Comparison of ENCODE assay signal across 3 cellular contexts in the genomic region with DNA sequence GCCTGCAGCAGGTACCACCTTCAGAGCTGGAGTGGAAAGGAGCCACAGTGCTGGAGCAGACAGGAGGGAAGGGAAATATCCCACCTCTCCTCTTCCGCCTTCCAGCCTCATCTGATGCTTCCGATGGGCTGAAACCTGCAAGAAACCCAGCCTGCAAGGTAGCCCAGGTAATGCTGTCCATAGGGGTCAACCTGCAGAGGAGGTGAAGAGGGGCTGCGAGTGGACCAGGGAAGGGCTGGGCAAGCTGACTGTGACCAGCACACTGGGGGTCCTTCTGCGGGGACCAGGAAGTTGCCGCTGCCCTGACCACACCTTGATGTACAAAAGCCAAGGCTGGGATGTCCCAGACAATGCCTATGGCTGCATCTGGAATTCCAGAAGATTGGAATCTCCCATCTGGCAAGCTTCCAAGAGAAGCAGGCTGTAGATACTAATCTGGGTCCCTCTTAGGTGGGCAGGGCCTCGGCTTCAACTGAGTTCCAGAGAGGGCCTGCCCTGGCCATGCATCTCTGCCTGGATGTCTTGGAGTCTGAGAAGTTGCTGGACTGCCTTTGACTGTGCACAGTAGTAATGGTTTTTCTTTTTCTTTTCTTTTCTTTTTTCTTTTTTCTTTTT.
TF ChIP-seq lines count a peak whose summit lies in the region.

No MANE protein-coding gene starts in this region.

TF ChIP-seq in SK-N-SH, 30 proteins besides CTCF, POLR2A, EP300 and RAD21:
- no peak for TF ChIP-seq GABPA (IDR thresholded peaks at IDR 0.05; ENCODE audit: low read depth)
- TF ChIP-seq NFIC (IDR thresholded peaks at IDR 0.05; ENCODE audit: borderline replicate concordance) = peak; percentile 65
- TF ChIP-seq RXRA (IDR thresholded peaks at IDR 0.05; ENCODE audit: borderline replicate concordance, low read depth) = no peak
- no peak for TF ChIP-seq NRF1 (IDR thresholded peaks at IDR 0.05; ENCODE audit: low read depth, low read length)
- TF ChIP-seq RCOR1 (IDR thresholded peaks at IDR 0.05; ENCODE audit: low read length) = no peak
- TF ChIP-seq POLR2AphosphoS5 (IDR thresholded peaks at IDR 0.05; ENCODE audit: low read depth, low read length) = no peak
- TF ChIP-seq FOXM1 (IDR thresholded peaks at IDR 0.05; ENCODE audit: low read depth) = no peak

TF ChIP-seq in SK-N-SH treated with all-trans-retinoic acid at 6 μM for 48 hours, 23 proteins besides CTCF, POLR2A, EP300 and RAD21:
- TF ChIP-seq ZC3H10 (CRISPR knock-in tag; IDR thresholded peaks at IDR 0.05) (no peak), ISL1 (CRISPR knock-in tag; IDR thresholded peaks at IDR 0.05) (no peak), OSR1 (CRISPR knock-in tag; IDR thresholded peaks at IDR 0.05) (no peak), SNAI2 (CRISPR knock-in tag; IDR thresholded peaks at IDR 0.05) (no peak), BACH2 (CRISPR knock-in tag; IDR thresholded peaks at IDR 0.05; ENCODE audit: borderline replicate concordance) (no peak), ARNTL (CRISPR knock-in tag; IDR thresholded peaks at IDR 0.05; ENCODE audit: borderline replicate concordance, low read depth) (no peak), GLIS3 (CRISPR knock-in tag; IDR thresholded peaks at IDR 0.05) (no peak), ZFP30 (CRISPR knock-in tag; IDR thresholded peaks at IDR 0.05) (no peak), ZNF565 (CRISPR knock-in tag; conservative IDR thresholded peaks at IDR 0.05; ENCODE audit: low read depth) (no peak), TOX (CRISPR knock-in tag; IDR thresholded peaks at IDR 0.05; ENCODE audit: borderline replicate concordance) (no peak), ZFP3 (CRISPR knock-in tag; IDR thresholded peaks at IDR 0.05) (no peak), ZNF70 (CRISPR knock-in tag; IDR thresholded peaks at IDR 0.05) (no peak), RARB (CRISPR knock-in tag; IDR thresholded peaks at IDR 0.05) (no peak), PPARA (CRISPR knock-in tag; IDR thresholded peaks at IDR 0.05; ENCODE audit: borderline replicate concordance) (no peak), TCF4 (CRISPR knock-in tag; IDR thresholded peaks at IDR 0.05; ENCODE audit: borderline replicate concordance) (no peak)
- TF ChIP-seq, protein P1, sequence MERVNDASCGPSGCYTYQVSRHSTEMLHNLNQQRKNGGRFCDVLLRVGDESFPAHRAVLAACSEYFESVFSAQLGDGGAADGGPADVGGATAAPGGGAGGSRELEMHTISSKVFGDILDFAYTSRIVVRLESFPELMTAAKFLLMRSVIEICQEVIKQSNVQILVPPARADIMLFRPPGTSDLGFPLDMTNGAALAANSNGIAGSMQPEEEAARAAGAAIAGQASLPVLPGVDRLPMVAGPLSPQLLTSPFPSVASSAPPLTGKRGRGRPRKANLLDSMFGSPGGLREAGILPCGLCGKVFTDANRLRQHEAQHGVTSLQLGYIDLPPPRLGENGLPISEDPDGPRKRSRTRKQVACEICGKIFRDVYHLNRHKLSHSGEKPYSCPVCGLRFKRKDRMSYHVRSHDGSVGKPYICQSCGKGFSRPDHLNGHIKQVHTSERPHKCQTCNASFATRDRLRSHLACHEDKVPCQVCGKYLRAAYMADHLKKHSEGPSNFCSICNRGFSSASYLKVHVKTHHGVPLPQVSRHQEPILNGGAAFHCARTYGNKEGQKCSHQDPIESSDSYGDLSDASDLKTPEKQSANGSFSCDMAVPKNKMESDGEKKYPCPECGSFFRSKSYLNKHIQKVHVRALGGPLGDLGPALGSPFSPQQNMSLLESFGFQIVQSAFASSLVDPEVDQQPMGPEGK (CRISPR knock-in tag; IDR thresholded peaks at IDR 0.05; ENCODE audit: borderline replicate concordance) = no peak
- TF ChIP-seq, protein P2, sequence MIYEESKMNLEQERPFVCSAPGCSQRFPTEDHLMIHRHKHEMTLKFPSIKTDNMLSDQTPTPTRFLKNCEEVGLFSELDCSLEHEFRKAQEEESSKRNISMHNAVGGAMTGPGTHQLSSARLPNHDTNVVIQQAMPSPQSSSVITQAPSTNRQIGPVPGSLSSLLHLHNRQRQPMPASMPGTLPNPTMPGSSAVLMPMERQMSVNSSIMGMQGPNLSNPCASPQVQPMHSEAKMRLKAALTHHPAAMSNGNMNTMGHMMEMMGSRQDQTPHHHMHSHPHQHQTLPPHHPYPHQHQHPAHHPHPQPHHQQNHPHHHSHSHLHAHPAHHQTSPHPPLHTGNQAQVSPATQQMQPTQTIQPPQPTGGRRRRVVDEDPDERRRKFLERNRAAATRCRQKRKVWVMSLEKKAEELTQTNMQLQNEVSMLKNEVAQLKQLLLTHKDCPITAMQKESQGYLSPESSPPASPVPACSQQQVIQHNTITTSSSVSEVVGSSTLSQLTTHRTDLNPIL (CRISPR knock-in tag; IDR thresholded peaks at IDR 0.05; ENCODE audit: low read depth) = no peak
- TF ChIP-seq, protein P3, sequence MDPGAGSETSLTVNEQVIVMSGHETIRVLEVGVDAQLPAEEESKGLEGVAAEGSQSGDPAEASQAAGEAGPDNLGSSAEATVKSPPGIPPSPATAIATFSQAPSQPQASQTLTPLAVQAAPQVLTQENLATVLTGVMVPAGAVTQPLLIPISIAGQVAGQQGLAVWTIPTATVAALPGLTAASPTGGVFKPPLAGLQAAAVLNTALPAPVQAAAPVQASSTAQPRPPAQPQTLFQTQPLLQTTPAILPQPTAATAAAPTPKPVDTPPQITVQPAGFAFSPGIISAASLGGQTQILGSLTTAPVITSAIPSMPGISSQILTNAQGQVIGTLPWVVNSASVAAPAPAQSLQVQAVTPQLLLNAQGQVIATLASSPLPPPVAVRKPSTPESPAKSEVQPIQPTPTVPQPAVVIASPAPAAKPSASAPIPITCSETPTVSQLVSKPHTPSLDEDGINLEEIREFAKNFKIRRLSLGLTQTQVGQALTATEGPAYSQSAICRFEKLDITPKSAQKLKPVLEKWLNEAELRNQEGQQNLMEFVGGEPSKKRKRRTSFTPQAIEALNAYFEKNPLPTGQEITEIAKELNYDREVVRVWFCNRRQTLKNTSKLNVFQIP (CRISPR knock-in tag; IDR thresholded peaks at IDR 0.05; ENCODE audit: borderline replicate concordance, low read depth) = no peak

TF ChIP-seq in endothelial cell of umbilical vein, 7 proteins besides CTCF, POLR2A, EP300 and RAD21:
- TF ChIP-seq FOS (IDR thresholded peaks at IDR 0.05; ENCODE audit: borderline replicate concordance, insufficient read depth, low read length) (no peak), GATA2 (IDR thresholded peaks at IDR 0.05; ENCODE audit: insufficient read depth, insufficient read length, low read depth, low read length) (peak; percentile 43)
